19 cellular contexts compared by ENCODE assay signal in the genomic region with DNA sequence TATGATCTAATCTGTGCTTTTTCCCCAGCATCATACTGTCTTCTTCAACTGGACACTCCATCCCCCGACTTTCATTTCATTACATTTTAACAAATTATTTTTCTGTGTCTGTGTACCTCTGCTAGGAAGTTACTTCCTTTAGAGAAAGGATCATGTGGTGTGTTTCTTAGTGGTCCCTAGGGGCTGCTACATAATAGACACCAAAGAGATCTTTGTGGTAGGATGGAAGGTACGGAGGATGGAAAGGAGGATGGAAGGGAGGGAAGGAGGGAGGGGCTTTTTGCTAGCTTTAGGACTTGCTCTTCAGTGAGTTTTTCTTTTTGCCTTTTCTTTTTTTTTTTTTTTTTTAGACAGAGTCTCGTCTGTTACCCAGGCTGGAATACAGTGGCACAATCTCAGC.
DNase-seq lines count a peak whose midpoint lies in the region; ATAC-seq and TF ChIP-seq lines count a peak whose summit lies in the region.
"Had no signal": no experiment of that assay in that cellular context is flagged by ENCODE, and none has a peak within 500 bp of the region (broad histone marks: within the 10 kb centered on the region; RNA-seq: fewer than 3 reads in every experiment).

No MANE protein-coding gene starts in this region.

- peak overlapping the region; percentile 7 for H3K27ac Mint-ChIP-seq in activated CD4-positive, alpha-beta T cell treated with anti-CD3 and anti-CD28 coated beads for 36 hours
- H3K27ac Mint-ChIP-seq: B cell; CD8-positive, alpha-beta T cell had no signal

- H3K27ac ChIP-seq in MM.1S (ENCODE audit: low read length): peak overlapping the region; percentile 19; the same call in 1 of the 2 replicates
- peak overlapping the region; percentile 26 for H3K27ac ChIP-seq in neutrophil
- H3K27ac ChIP-seq: BLaER1, C4-2B, GM23248 had no signal

- H3K4me2 ChIP-seq in MM.1S (ENCODE audit: low read depth, low read length): no peak overlapping the region
- H3K4me2 ChIP-seq: BLaER1 had no signal

- H3K9me3 Mint-ChIP-seq in activated CD4-positive, alpha-beta T cell treated with anti-CD3 and anti-CD28 coated beads for 36 hours (ENCODE audit: low read depth): peaks cover 6% of the 10 kb centered on the region
- H3K9me3 Mint-ChIP-seq: CD8-positive, alpha-beta T cell had no signal

- peaks cover 64% of the 10 kb centered on the region for H3K4me1 ChIP-seq in MM.1S (ENCODE audit: low read length)
- peaks cover 51 to 57% of the 10 kb centered on the region in 2 experiments for H3K4me1 ChIP-seq in neutrophil (ENCODE audit: control insufficient read depth in 1 of 2, insufficient read depth in 1 of 2, low read depth in 1 of 2, low read length in 1 of 2)
- H3K4me1 ChIP-seq: Caco-2 had no signal

- no peak for DNase-seq in activated CD4-positive, alpha-beta T cell treated with anti-CD3 and anti-CD28 coated beads for 36 hours
- DNase-seq in activated CD4-positive, alpha-beta T cell treated with anti-CD3 and anti-CD28 coated beads, Interleukin-2, amount 50 U/mL, for 4 hours: no peak
- DNase-seq in MM.1S (no peak), NK-92 (lab: John Stamatoyannopoulos, UW; ENCODE audit: unreplicated experiment) (no peak)
- DNase-seq: Caco-2; CD4-positive, CD25-positive, alpha-beta regulatory T cell; CD8-positive, alpha-beta T cell; DMS153; EL; GDM1; GM23248; H7; HCEC 1CT had no signal

- H3F3A ChIP-seq in MM.1S (ENCODE audit: insufficient read depth, low read length): peaks cover 26% of the 10 kb centered on the region

- H3K27me3 ChIP-seq in MM.1S (replicated peaks; ENCODE audit: insufficient read depth, low read length) (no peaks in the 10 kb centered on the region), neutrophil (no peaks in the 10 kb centered on the region)
- H3K27me3 ChIP-seq: BLaER1 had no signal

- intact Hi-C loops in activated CD4-positive, alpha-beta T cell treated with anti-CD3 and anti-CD28 coated beads for 36 hours (cut with DNase I, micrococcal nuclease): no loop called here

- POLR2A ChIA-PET in activated CD4-positive, alpha-beta T cell treated with anti-CD3 and anti-CD28 coated beads for 36 hours (lab: Charles Lee): no interaction called here

- CTCF ChIA-PET in activated CD4-positive, alpha-beta T cell treated with anti-CD3 and anti-CD28 coated beads for 36 hours (lab: Charles Lee): interaction anchor here (1.6 kb wide), 1 partner anchor 13 kb away, joined by 5 read pairs; no protein-coding TSS in a partner anchor

- no peaks in the 10 kb centered on the region for H3K9me2 ChIP-seq in MM.1S (replicated peaks; ENCODE audit: insufficient read depth, low read length)

- H3K4me3 ChIP-seq in MM.1S (ENCODE audit: low read length) (no peak overlapping the region), neutrophil (ENCODE audit: low read depth in 1 of 2, low read length in 1 of 2) (no peak overlapping the region)
- H3K4me3 ChIP-seq: BLaER1, GM12878, GM23248 had no signal

- H2AFZ ChIP-seq in MM.1S (ENCODE audit: low read length): 0 out of 2 replicates have a peak overlapping the region, but pooled peaks have one; percentile 10
- H2AFZ ChIP-seq: GM23248 had no signal

- no peaks in the 10 kb centered on the region for H3K36me3 Mint-ChIP-seq in activated CD4-positive, alpha-beta T cell treated with anti-CD3 and anti-CD28 coated beads for 36 hours (ENCODE audit: low read depth)
- H3K36me3 Mint-ChIP-seq: CD4-positive, CD25-positive, alpha-beta regulatory T cell; CD8-positive, alpha-beta T cell had no signal

- no peak for ATAC-seq in activated CD4-positive, alpha-beta T cell treated with anti-CD3 and anti-CD28 coated beads for 36 hours
- no peak for ATAC-seq in HG02840 (IDR thresholded peaks at IDR 0.05; ENCODE audit: low FRiP score, unreplicated experiment)
- ATAC-seq: CD8-positive, alpha-beta T cell; GM12878 had no signal

- no peaks in the 10 kb centered on the region for H3K27me3 Mint-ChIP-seq in activated CD4-positive, alpha-beta T cell treated with anti-CD3 and anti-CD28 coated beads for 36 hours
- H3K27me3 Mint-ChIP-seq: B cell; CD4-positive, CD25-positive, alpha-beta regulatory T cell had no signal

- no peak for TF ChIP-seq CTCF in MM.1S (IDR thresholded peaks at IDR 0.05; ENCODE audit: low read length)
- no peak for TF ChIP-seq CTCF in neutrophil (IDR thresholded peaks at IDR 0.05)

- H3K79me2 ChIP-seq in MM.1S (ENCODE audit: low read length): no peaks in the 10 kb centered on the region

- no peaks in the 10 kb centered on the region for H4K20me1 ChIP-seq in MM.1S (ENCODE audit: insufficient read depth, low read length)
- H4K20me1 ChIP-seq: BLaER1 had no signal

- H3K9me3 ChIP-seq in MM.1S (replicated peaks; ENCODE audit: insufficient read depth, low read length): no peaks in the 10 kb centered on the region
- H3K9me3 ChIP-seq in neutrophil: no peaks in the 10 kb centered on the region
- H3K9me3 ChIP-seq: BLaER1 had no signal

- no peak overlapping the region for H3K9ac ChIP-seq in MM.1S (ENCODE audit: low read length)
- H3K9ac ChIP-seq: BLaER1, GM23248 had no signal

- H3K36me3 ChIP-seq in MM.1S (replicated peaks; ENCODE audit: insufficient read depth, low read length): no peaks in the 10 kb centered on the region
- H3K36me3 ChIP-seq in neutrophil: no peaks in the 10 kb centered on the region
- H3K36me3 ChIP-seq: BLaER1 had no signal

- H3K4me1 Mint-ChIP-seq in activated CD4-positive, alpha-beta T cell treated with anti-CD3 and anti-CD28 coated beads for 36 hours: peaks cover 6% of the 10 kb centered on the region

- H3K4me3 Mint-ChIP-seq in activated CD4-positive, alpha-beta T cell treated with anti-CD3 and anti-CD28 coated beads for 36 hours: no peak overlapping the region
- H3K4me3 Mint-ChIP-seq: B cell; CD4-positive, CD25-positive, alpha-beta regulatory T cell; CD8-positive, alpha-beta T cell had no signal
